19 cellular contexts compared by ENCODE assay signal in the genomic region with DNA sequence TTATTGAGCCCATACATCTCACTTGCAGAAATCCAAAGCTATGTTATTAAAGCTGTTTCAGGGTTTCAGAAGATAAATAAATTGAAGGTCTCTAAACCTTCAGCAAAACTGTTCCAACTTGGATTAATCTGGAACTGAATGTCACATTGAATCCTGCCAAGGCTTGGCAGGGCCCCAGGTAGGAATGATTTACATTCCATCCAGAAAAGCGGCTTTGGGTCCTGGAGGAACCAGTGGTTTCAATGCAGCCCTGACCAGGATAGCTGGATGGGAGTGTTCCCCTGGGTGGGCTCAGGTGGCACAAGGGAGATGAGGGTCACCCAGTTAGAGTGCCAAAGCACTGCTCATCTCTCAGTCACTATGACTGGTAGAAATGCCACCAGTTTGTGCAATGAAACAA. TPM values are rescaled to one million over a fixed set of nuclear protein-coding genes. Genes with fewer than 3 reads are reported as not detected.
"Had no signal": no experiment of that assay in that cellular context is flagged by ENCODE, and none has a peak within 500 bp of the region (broad histone marks: within the 10 kb centered on the region; RNA-seq: fewer than 3 reads in every experiment).

No MANE protein-coding gene starts in this region.

- H3K4me3 Mint-ChIP-seq: activated CD4-positive, alpha-beta memory T cell treated with anti-CD3 and anti-CD28 coated beads, Interleukin-2, amount 10 ng/mL, durations not matched to agents 7 days and 5 days; central memory CD8-positive, alpha-beta T cell; natural killer cell had no signal

- H3K36me3 ChIP-seq: esophagus squamous epithelium, gastrocnemius medialis had no signal

- H3K9me3 ChIP-seq: esophagus squamous epithelium, gastrocnemius medialis, mucosa of descending colon had no signal

- ATAC-seq: gastrocnemius medialis, mucosa of descending colon, natural killer cell had no signal

- H3K27ac ChIP-seq: esophagus squamous epithelium, gastrocnemius medialis, hepatocyte had no signal

- H3K27ac Mint-ChIP-seq: activated CD4-positive, alpha-beta memory T cell treated with anti-CD3 and anti-CD28 coated beads, Interleukin-2, amount 10 ng/mL, durations not matched to agents 7 days and 5 days; natural killer cell; progenitor cell of endocrine pancreas had no signal

- H3K4me3 ChIP-seq: esophagus squamous epithelium, gastrocnemius medialis, hepatocyte, mucosa of descending colon had no signal

- H3K9me3 Mint-ChIP-seq: activated CD4-positive, alpha-beta memory T cell treated with anti-CD3 and anti-CD28 coated beads, Interleukin-2, amount 10 ng/mL, durations not matched to agents 7 days and 5 days; central memory CD8-positive, alpha-beta T cell; natural killer cell had no signal

- DNase-seq: activated CD4-positive, alpha-beta memory T cell treated with anti-CD3 and anti-CD28 coated beads, Interleukin-2, amount 10 ng/mL, durations not matched to agents 7 days and 5 days; activated CD4-positive, alpha-beta T cell treated with anti-CD3 and anti-CD28 coated beads for 1 hour; activated T-cell treated with anti-CD3 and anti-CD28 coated beads, Interleukin-2, amount 50 U/mL, for 48 hours; dermis blood vessel endothelial cell; esophagus squamous epithelium; gastrocnemius medialis; kidney glomerular epithelial cell; mucosa of descending colon; natural killer cell; stimulated activated CD4-positive, alpha-beta T cell treated with anti-CD3 and anti-CD28 coated beads, Interleukin-12 subunit alpha, Interleukin-12 subunit beta, amount 100 ng/mL, for 4 hours; stimulated activated naive CD4-positive, alpha-beta T cell treated with Interleukin-2 at 50 U/mL for 16 hours; T-helper 9 cell had no signal

- H3K36me3 Mint-ChIP-seq: natural killer cell had no signal

- H3K27me3 ChIP-seq: gastrocnemius medialis, hepatocyte had no signal

RNA-seq across cellular contexts. Expression of a gene that starts 37.0 kb away (rescaled TPM):
- total RNA-seq: activated CD4-positive, alpha-beta memory T cell treated with anti-CD3 and anti-CD28 coated beads, Interleukin-2, amount 10 ng/mL, durations not matched to agents 7 days and 5 days; dermis blood vessel endothelial cell; esophagus squamous epithelium; gastrocnemius medialis; lung microvascular endothelial cell; natural killer cell; SK-MEL-5; temporal lobe; urinary bladder had no signal
- polyA plus RNA-seq: hepatocyte, urinary bladder had no signal
